In genomic region chr17:17849147-17849820, GRCh38 we compare ENCODE assay signal across 8 cellular contexts. TPM values are rescaled to one million over a fixed set of nuclear protein-coding genes. Genes with fewer than 3 reads are reported as not detected.
DNase-seq lines count a peak whose midpoint lies in the region; ATAC-seq, FAIRE-seq and TF ChIP-seq lines count a peak whose summit lies in the region.

No MANE protein-coding gene starts in this region.

- no peak for TF ChIP-seq POLR2A in H54 (IDR thresholded peaks at IDR 0.05; ENCODE audit: low read depth, low read length)

- no peak overlapping the region for H3K4me3 ChIP-seq in AG10803 (ENCODE audit: low read length)

- DNase-seq in AG10803 (ENCODE audit: low read depth) (peak; percentile 79), H54 (ENCODE audit: insufficient read length, low spot score) (no peak), T follicular helper cell (ENCODE audit: low read depth) (peak; percentile 68), left lobe of liver (ENCODE audit: low spot score) (no peak), NCI-H2227 treated with DMSO at 0.1 percent for 48 hours (lab: John Stamatoyannopoulos, UW) (no peak), NCI-H1105 treated with DMSO at 0.1 percent for 48 hours (lab: John Stamatoyannopoulos, UW) (no peak)
- DNase-seq in activated naive CD8-positive, alpha-beta T cell treated with anti-CD3 and anti-CD28 coated beads, Interleukin-2, amount 50 U/mL, for 16 hours (ENCODE audit: low read depth, low spot score): peak; percentile 63
- DNase-seq in stimulated activated CD8-positive, alpha-beta memory T cell treated with anti-CD3 and anti-CD28 coated beads, Interleukin-12 subunit alpha, Interleukin-12 subunit beta, amount 100 ng/mL, for 1 hour (ENCODE audit: low read depth): peak; percentile 73

- peak; percentile 51 for ATAC-seq in left lobe of liver

- no peak for TF ChIP-seq CTCF in AG10803 (conservative IDR thresholded peaks at IDR 0.05; ENCODE audit: low read length)

- FAIRE-seq in H54 (lab: Jason Lieb, UNC): peak; percentile 74

RNA-seq across cellular contexts. Expression of gene SREBF1, which starts 12.5 kb away (rescaled TPM):
- 220 TPM for total RNA-seq in left lobe of liver

Comparison
In these comparisons a context has a peak if more than half of its experiments do, and no peak if none do; other contexts are left out.
1. DNase-seq: peak in AG10803 (single experiment), T follicular helper cell (single experiment), activated naive CD8-positive, alpha-beta T cell treated with anti-CD3 and anti-CD28 coated beads, Interleukin-2, amount 50 U/mL, for 16 hours (single experiment) and stimulated activated CD8-positive, alpha-beta memory T cell treated with anti-CD3 and anti-CD28 coated beads, Interleukin-12 subunit alpha, Interleukin-12 subunit beta, amount 100 ng/mL, for 1 hour (single experiment); none in H54 (single experiment), left lobe of liver (single experiment), NCI-H2227 treated with DMSO at 0.1 percent for 48 hours (single experiment) and NCI-H1105 treated with DMSO at 0.1 percent for 48 hours (single experiment).